ENCODE assay signal across 26 cellular contexts in genomic region chr2:80351229-80351628, GRCh38. TPM values are rescaled to one million over a fixed set of nuclear protein-coding genes. Genes with fewer than 3 reads are reported as not detected.
DNase-seq lines count a peak whose midpoint lies in the region; TF ChIP-seq lines count a peak whose summit lies in the region.
"Had no signal": no experiment of that assay in that cellular context is flagged by ENCODE, and none has a peak within 500 bp of the region (broad histone marks: within the 10 kb centered on the region; RNA-seq: fewer than 3 reads in every experiment).

No MANE protein-coding gene starts in this region.

- H3K27ac Mint-ChIP-seq in nephron = peak overlapping the region in 2 of 3 experiments; percentile 52 to 61
- H3K27ac Mint-ChIP-seq: CD14-positive monocyte; CD8-positive, alpha-beta memory T cell had no signal

- no peaks in the 10 kb centered on the region for H3K9me3 Mint-ChIP-seq in nephron

- no peak overlapping the region for H3K4me3 ChIP-seq in AG10803 (ENCODE audit: low read length)
- H3K4me3 ChIP-seq: SK-N-MC had no signal

- peak; percentile 8 for DNase-seq in AG10803 (ENCODE audit: low read depth)
- peak; percentile 5 for DNase-seq in M059J (ENCODE audit: low read depth)
- peak; percentile 2 for DNase-seq in astrocyte of the hippocampus (ENCODE audit: low read depth, low spot score)
- no peak for DNase-seq in NCI-H1105 treated with DMSO at 0.1 percent for 48 hours (lab: John Stamatoyannopoulos, UW)
- no peak for DNase-seq in GM19238 (ENCODE audit: insufficient read length, low spot score)
- no peak for DNase-seq in activated CD4-positive, alpha-beta T cell treated with anti-CD3 and anti-CD28 coated beads for 1 hour
- DNase-seq in iPS-NIHi11 (ENCODE audit: low spot score) = no peak
- DNase-seq: BE2C; CD8-positive, alpha-beta memory T cell; DMS 273 treated with DMSO at 0.1 percent for 48 hours; DMS79; EL; GDM1; Karpas-422; NCI-H2029 treated with DMSO at 0.1 percent for 48 hours; NCI-H2227 treated with DMSO at 0.1 percent for 48 hours; NCI-H510A; NCI-H69; SIG-M5 had no signal

- H3K27me3 Mint-ChIP-seq in nephron (ENCODE audit: low read depth) = no peaks in the 10 kb centered on the region

- no peak overlapping the region for H3K4me3 Mint-ChIP-seq in nephron
- H3K4me3 Mint-ChIP-seq: CD14-positive monocyte; CD8-positive, alpha-beta memory T cell had no signal

- TF ChIP-seq CTCF in AG10803 (conservative IDR thresholded peaks at IDR 0.05; ENCODE audit: low read length) (no peak), nephron (IDR thresholded peaks at IDR 0.05; ENCODE audit: unreplicated experiment in 3 of 3) (no peak)

- H3K4me1 Mint-ChIP-seq in nephron = no peaks in the 10 kb centered on the region
- H3K4me1 Mint-ChIP-seq: CD14-positive monocyte; CD8-positive, alpha-beta memory T cell had no signal

- H3K36me3 Mint-ChIP-seq in nephron (ENCODE audit: low read depth) = no peaks in the 10 kb centered on the region
- H3K36me3 Mint-ChIP-seq: CD14-positive monocyte; CD8-positive, alpha-beta memory T cell had no signal

RNA-seq across cellular contexts. Expression of gene LRRTM1, which starts 46.7 kb away (rescaled TPM):
- not detected in 2 replicates for total RNA-seq in M059J (2014; rRNA removed; shearing (Covaris generic))
- total RNA-seq: A673; CD8-positive, alpha-beta memory T cell; H4; HepG2; HT-29 had no signal

Comparison
In these comparisons a context has a peak if more than half of its experiments do, and no peak if none do; other contexts are left out.
1. DNase-seq: peak in AG10803 (single experiment), M059J (single experiment) and astrocyte of the hippocampus (single experiment); none in NCI-H1105 treated with DMSO at 0.1 percent for 48 hours (single experiment), GM19238 (single experiment), activated CD4-positive, alpha-beta T cell treated with anti-CD3 and anti-CD28 coated beads for 1 hour (single experiment) and iPS-NIHi11 (single experiment).